24 cellular contexts compared by ENCODE assay signal in genomic region chr2:68975844-68976243, GRCh38. TPM values are rescaled to one million over a fixed set of nuclear protein-coding genes. Genes with fewer than 3 reads are reported as not detected.
DNase-seq lines count a peak whose midpoint lies in the region; ATAC-seq, FAIRE-seq and TF ChIP-seq lines count a peak whose summit lies in the region.
"Had no signal": no experiment of that assay in that cellular context is flagged by ENCODE, and none has a peak within 500 bp of the region (broad histone marks: within the 10 kb centered on the region; RNA-seq: fewer than 3 reads in every experiment).

No MANE protein-coding gene starts in this region.

- H3K27me3 ChIP-seq in GM23338 (ENCODE audit: insufficient read depth): no peaks in the 10 kb centered on the region
- no peaks in the 10 kb centered on the region for H3K27me3 ChIP-seq in osteoblast (ENCODE audit: insufficient read depth, low read length)
- no peaks in the 10 kb centered on the region for H3K27me3 ChIP-seq in colonic mucosa

- H3K27ac Mint-ChIP-seq in GM23338: no peak overlapping the region
- H3K27ac Mint-ChIP-seq in chondrocyte (ENCODE audit: unreplicated experiment): peak overlapping the region; percentile 82
- H3K27ac Mint-ChIP-seq: CD4-positive, alpha-beta memory T cell; HFFc6 had no signal

- H3K27me3 Mint-ChIP-seq in GM23338 (ENCODE audit: insufficient read depth, low read depth, poor library complexity) (no peaks in the 10 kb centered on the region), chondrocyte (ENCODE audit: low read depth) (no peaks in the 10 kb centered on the region)

- CTCF ChIA-PET in A549 (lab: Yijun Ruan, JAX): interaction anchor here (1.2 to 2.2 kb wide), 4 partner anchors 18 to 37 kb away, joined by 3 to 9 read pairs (median 5); partner anchors contain the start of gene ANTXR1

- no peak overlapping the region for H3K9ac ChIP-seq in colonic mucosa (ENCODE audit: low read depth in 2 of 2, low read length in 2 of 2)

- TF ChIP-seq EP300 in A549 (IDR thresholded peaks at IDR 0.05): no peak

- H3F3A ChIP-seq in GM23338 (replicated peaks; ENCODE audit: low read depth): no peaks in the 10 kb centered on the region

- DNase-seq in A549 (ENCODE audit: low read depth in 1 of 2, low spot score in 1 of 2) (no peak), GM23338 (ENCODE audit: low spot score) (no peak), chondrocyte (ENCODE audit: low spot score) (no peak), osteoblast (ENCODE audit: insufficient read length, low spot score, missing footprints) (no peak), colonic mucosa (no peak)
- DNase-seq in stimulated activated naive CD4-positive, alpha-beta T cell (lab: John Stamatoyannopoulos, UW): no peak
- DNase-seq: C1 segment of cervical spinal cord; Calu3; CD4-positive, alpha-beta memory T cell; COR-L47; DMS53; DMS79 treated with DMSO at 0.1 percent for 48 hours; GF-D8; GOT3; HFFc6 had no signal

- H2AFZ ChIP-seq in GM23338 (peak overlapping the region; percentile 48; the same call in 1 of the 2 replicates), osteoblast (ENCODE audit: low read length) (no peak overlapping the region)

- H3K4me3 ChIP-seq in A549 (no peak overlapping the region), GM23338 (no peak overlapping the region), osteoblast (ENCODE audit: insufficient read depth, low read length) (no peak overlapping the region), colonic mucosa (no peak overlapping the region)
- H3K4me3 ChIP-seq: HAP-1 had no signal

- H4K20me1 ChIP-seq in GM23338 (replicated peaks; ENCODE audit: insufficient read depth) (no peaks in the 10 kb centered on the region), osteoblast (ENCODE audit: insufficient read depth, low read length) (no peaks in the 10 kb centered on the region)

- no peak for TF ChIP-seq POLR2A in A549 (IDR thresholded peaks at IDR 0.05; ENCODE audit: low read length)

- H3K36me3 ChIP-seq in GM23338 (ENCODE audit: insufficient read depth) (no peaks in the 10 kb centered on the region), osteoblast (ENCODE audit: insufficient read depth, low read length) (no peaks in the 10 kb centered on the region), colonic mucosa (no peaks in the 10 kb centered on the region)
- H3K36me3 ChIP-seq: HAP-1 had no signal

- no peak for TF ChIP-seq RAD21 in A549 (conservative IDR thresholded peaks at IDR 0.05 in 1 of 2, IDR thresholded peaks at IDR 0.05 in 1 of 2)

- POLR2A ChIA-PET in A549 (lab: Yijun Ruan, JAX): no interaction called here

- H3K4me3 Mint-ChIP-seq in GM23338 (no peak overlapping the region), chondrocyte (ENCODE audit: unreplicated experiment) (no peak overlapping the region)
- H3K4me3 Mint-ChIP-seq: CD4-positive, alpha-beta memory T cell; HFFc6 had no signal

- ATAC-seq in A549 (no peak), GM23338 (no peak)

- intact Hi-C loops in colonic mucosa (cut with DNase I): no loop called here

- no peak for FAIRE-seq in A549 (lab: Jason Lieb, UNC)
- FAIRE-seq: GM12891, GM18507, GM19239, H54 had no signal

- no peaks in the 10 kb centered on the region for H3K4me1 Mint-ChIP-seq in GM23338
- H3K4me1 Mint-ChIP-seq in chondrocyte (ENCODE audit: low read depth): peaks cover 49% of the 10 kb centered on the region
- H3K4me1 Mint-ChIP-seq: CD4-positive, alpha-beta memory T cell had no signal

- 56% methylated on average over 2 of the region's 2 CpGs for WGBS in A549 (ENCODE audit: missing lambda C conversion rate)

- H3K36me3 Mint-ChIP-seq in GM23338 (ENCODE audit: low read depth) (no peaks in the 10 kb centered on the region), chondrocyte (ENCODE audit: low read depth) (no peaks in the 10 kb centered on the region)
- H3K36me3 Mint-ChIP-seq: CD4-positive, alpha-beta memory T cell had no signal

- H3K9me2 ChIP-seq in GM23338 (ENCODE audit: insufficient read depth): no peaks in the 10 kb centered on the region

- H3K4me2 ChIP-seq in A549: peak overlapping the region; percentile 6
- H3K4me2 ChIP-seq in GM23338: no peak overlapping the region
- H3K4me2 ChIP-seq in osteoblast (ENCODE audit: insufficient read depth, low read length): peak overlapping the region; percentile 35

- no peaks in the 10 kb centered on the region for H3K9me3 Mint-ChIP-seq in GM23338
- H3K9me3 Mint-ChIP-seq in chondrocyte (ENCODE audit: low read depth): no peaks in the 10 kb centered on the region
- H3K9me3 Mint-ChIP-seq: HFFc6 had no signal

- no peak for TF ChIP-seq CTCF in A549 (IDR thresholded peaks at IDR 0.05)
- TF ChIP-seq CTCF in GM23338 (conservative IDR thresholded peaks at IDR 0.05; ENCODE audit: low read depth in 2 of 2): no peak
- TF ChIP-seq CTCF in chondrocyte (IDR thresholded peaks at IDR 0.05): no peak
- no peak for TF ChIP-seq CTCF in osteoblast (IDR thresholded peaks at IDR 0.05; ENCODE audit: extremely low read depth, low read depth, low read length)
- TF ChIP-seq CTCF in colonic mucosa (IDR thresholded peaks at IDR 0.05): no peak

- H3K9me3 ChIP-seq in A549 (no peaks in the 10 kb centered on the region), osteoblast (ENCODE audit: low read depth, low read length) (no peaks in the 10 kb centered on the region), colonic mucosa (no peaks in the 10 kb centered on the region)
- H3K9me3 ChIP-seq: HAP-1 had no signal

- peak overlapping the region; percentile 83 to 90; a peak in 5 of 6 replicates for H3K27ac ChIP-seq in A549
- no peak overlapping the region for H3K27ac ChIP-seq in GM23338 (ENCODE audit: low read depth)
- H3K27ac ChIP-seq in osteoblast (ENCODE audit: low read depth, low read length): no peak overlapping the region
- no peak overlapping the region for H3K27ac ChIP-seq in colonic mucosa

- H3K4me1 ChIP-seq in A549: peaks cover 58% of the 10 kb centered on the region
- H3K4me1 ChIP-seq in GM23338 (ENCODE audit: insufficient read depth): no peaks in the 10 kb centered on the region
- peaks cover 34% of the 10 kb centered on the region for H3K4me1 ChIP-seq in osteoblast (ENCODE audit: insufficient read depth, low read length)
- H3K4me1 ChIP-seq in colonic mucosa: no peaks in the 10 kb centered on the region

- H3K79me2 ChIP-seq in GM23338 (replicated peaks; ENCODE audit: insufficient read depth) (no peaks in the 10 kb centered on the region), osteoblast (ENCODE audit: insufficient read depth, low read length) (no peaks in the 10 kb centered on the region)

TF ChIP-seq in A549, 52 proteins besides CTCF, POLR2A, EP300 and RAD21 (continues in another document):
- TF ChIP-seq PHF8 (IDR thresholded peaks at IDR 0.05; ENCODE audit: borderline replicate concordance, low read depth) (no peak), MAFK (IDR thresholded peaks at IDR 0.05; ENCODE audit: partially characterized antibody) (no peak), TP53 (CRISPR knock-in tag; IDR thresholded peaks at IDR 0.05) (no peak), GATA3 (IDR thresholded peaks at IDR 0.05; ENCODE audit: borderline replicate concordance) (no peak), EHF (CRISPR knock-in tag; IDR thresholded peaks at IDR 0.05) (no peak), HOXB5 (CRISPR knock-in tag; IDR thresholded peaks at IDR 0.05) (no peak), JUN (IDR thresholded peaks at IDR 0.05) (no peak)

TF ChIP-seq in GM23338, 12 proteins besides CTCF, POLR2A, EP300 and RAD21:
- TF ChIP-seq NANOG (IDR thresholded peaks at IDR 0.05; ENCODE audit: borderline replicate concordance) (no peak), JUNB (IDR thresholded peaks at IDR 0.05; ENCODE audit: unreplicated experiment) (no peak), EZH2phosphoT487 (IDR thresholded peaks at IDR 0.05; ENCODE audit: unreplicated experiment) (no peak)

RNA-seq across cellular contexts. Expression of gene GKN1, which starts 1.4 kb away (rescaled TPM):
- polyA plus RNA-seq in A549 (2011; rRNA removed) (0.35 and 0.57 TPM in 2 replicates), A549 (2017; fragmentation: RNase III; extraction: RNeasy Plus Mini Kit Qiagen cat#74134 plus additional on column Dnase treatment) (0.45 to 0.90 TPM (median 0.45 TPM) in 3 replicates), GM23338 (2016; fragmentation: Nextera tagmentation; extraction: Ambion mirVana) (not detected in 2 replicates)
- polyA plus RNA-seq in A549 (2012; cell fraction: cytosol; rRNA removed): 0.52 and 0.81 TPM in 2 replicates
- 0.36 and 0.49 TPM in 2 replicates for polyA plus RNA-seq in A549 (2012; cell fraction: nucleus; rRNA removed)
- not detected in 2 replicates for polyA minus RNA-seq in A549 (2011; rRNA and poly(A)+ RNA removed)
- not detected in 2 replicates for total RNA-seq in GM23338 (2014; rRNA removed; shearing (Covaris generic))
- total RNA-seq in chondrocyte (0.37 TPM in 1 of 3 replicates, not detected in the others), osteoblast (0.29 TPM in 1 of 2 replicates, not detected in the other), colonic mucosa (not detected)
- total RNA-seq: A172; Calu3; CD4-positive, alpha-beta memory T cell; Daoy; G401; HFFc6 had no signal
- polyA plus RNA-seq: BJ; CD4-positive, alpha-beta memory T cell had no signal

RNA-seq across cellular contexts. Expression of gene GKN2, which starts 23.2 kb away (rescaled TPM):
- 0.75 and 0.93 TPM in 2 replicates for polyA plus RNA-seq in A549 (2011; rRNA removed)
- polyA plus RNA-seq in A549 (2012; cell fraction: cytosol; rRNA removed): 1.2 and 1.4 TPM in 2 replicates
- 0.88 and 0.96 TPM in 2 replicates for polyA plus RNA-seq in A549 (2012; cell fraction: nucleus; rRNA removed)
- 3.3 to 3.7 TPM (median 3.5 TPM) in 3 replicates for polyA plus RNA-seq in A549 (2017; fragmentation: RNase III; extraction: RNeasy Plus Mini Kit Qiagen cat#74134 plus additional on column Dnase treatment)
- polyA minus RNA-seq in A549 (2011; rRNA and poly(A)+ RNA removed): not detected in 2 replicates
- not detected in 2 replicates for total RNA-seq in GM23338 (2014; rRNA removed; shearing (Covaris generic))
- not detected in 2 replicates for polyA plus RNA-seq in GM23338 (2016; fragmentation: Nextera tagmentation; extraction: Ambion mirVana)
- total RNA-seq in chondrocyte: not detected in 3 replicates
- total RNA-seq in osteoblast: not detected in 2 replicates
- total RNA-seq in colonic mucosa: under 1 TPM in 1 of 2 donors, not detected in 1; 0.32 TPM
- total RNA-seq: Calu3; CD4-positive, alpha-beta memory T cell; G401; HFFc6 had no signal
- polyA plus RNA-seq: BJ; CD4-positive, alpha-beta memory T cell had no signal

RNA-seq across cellular contexts. Expression of gene ANTXR1, which starts 37.1 kb away (rescaled TPM):
- polyA plus RNA-seq in A549 (2011; rRNA removed) (150 and 161 TPM in 2 replicates), A549 (2017; fragmentation: RNase III; extraction: RNeasy Plus Mini Kit Qiagen cat#74134 plus additional on column Dnase treatment) (192 to 194 TPM (median 192 TPM) in 3 replicates), GM23338 (2016; fragmentation: Nextera tagmentation; extraction: Ambion mirVana) (13.3 and 16.1 TPM in 2 replicates)
- polyA plus RNA-seq in A549 (2012; cell fraction: cytosol; rRNA removed): 122 and 157 TPM in 2 replicates
- 116 and 163 TPM in 2 replicates for polyA plus RNA-seq in A549 (2012; cell fraction: nucleus; rRNA removed)
- 99.9 and 120 TPM in 2 replicates for polyA minus RNA-seq in A549 (2011; rRNA and poly(A)+ RNA removed)
- 23.1 and 24.7 TPM in 2 replicates for total RNA-seq in GM23338 (2014; rRNA removed; shearing (Covaris generic))
- total RNA-seq in chondrocyte (207 to 351 TPM (median 347 TPM) in 3 replicates), osteoblast (123 and 134 TPM in 2 replicates), colonic mucosa (10 to 100 TPM in 1 of 2 donors, 1 to 10 TPM in 1; 8.1 to 17.0 TPM)
- polyA plus RNA-seq: CD4-positive, alpha-beta memory T cell had no signal

Comparison
In these comparisons a context has a peak if more than half of its experiments do, and no peak if none do; other contexts are left out.
1. H3K27ac ChIP-seq: peak in A549 (2 of 2); none in GM23338 (single experiment), osteoblast (single experiment) and colonic mucosa (single experiment).